In the genomic region with DNA sequence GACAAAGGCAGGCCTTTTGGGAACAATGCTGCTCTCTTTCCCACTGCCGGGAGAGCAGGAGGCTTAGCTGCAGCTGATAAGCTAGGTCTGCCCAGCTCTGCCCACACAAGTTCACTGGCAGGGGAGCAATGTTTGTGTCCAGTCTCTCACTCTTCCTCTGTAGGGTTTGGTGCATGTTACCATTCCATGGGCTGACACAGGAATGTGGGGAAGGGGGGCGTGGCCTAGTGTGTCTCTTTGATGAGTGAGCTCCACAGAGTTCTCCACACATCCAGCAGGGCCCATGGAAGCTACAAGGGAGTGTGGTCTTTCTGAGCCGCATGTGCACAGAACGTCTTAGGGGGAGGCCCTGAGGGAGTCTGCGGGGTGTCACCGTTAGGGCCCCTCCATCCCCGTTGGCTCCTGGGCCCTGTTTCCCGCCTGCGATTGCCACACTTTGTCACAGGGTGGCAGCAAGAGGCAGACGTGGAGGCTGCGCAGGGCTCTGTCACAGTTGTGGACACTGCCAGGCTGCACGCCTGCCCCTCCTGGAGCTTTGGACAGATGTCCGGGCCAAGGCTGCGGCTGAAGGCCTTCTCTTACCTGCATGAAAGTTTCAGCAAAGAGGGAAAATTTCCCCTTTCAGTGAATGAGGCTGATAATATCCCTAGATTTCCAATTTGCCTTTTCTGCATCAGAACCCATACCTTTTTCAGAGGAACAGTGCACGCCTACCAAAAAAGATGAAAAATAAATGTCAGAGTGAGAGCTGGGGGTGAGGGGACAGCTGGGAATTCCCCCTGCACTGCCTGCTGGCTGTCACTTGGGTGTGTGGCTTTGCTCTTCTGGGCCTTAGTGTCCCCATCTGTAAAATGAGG, we compare ENCODE assay signal across 8 cellular contexts. TPM values are rescaled to one million over a fixed set of nuclear protein-coding genes. Genes with fewer than 3 reads are reported as not detected.
DNase-seq lines count a peak whose midpoint lies in the region; FAIRE-seq and TF ChIP-seq lines count a peak whose summit lies in the region.

No MANE protein-coding gene starts in this region.

- H2AFZ ChIP-seq in keratinocyte (ENCODE audit: control insufficient read depth, low read length): no peak overlapping the region

- no peak overlapping the region for H3K4me2 ChIP-seq in keratinocyte (ENCODE audit: control insufficient read depth, extremely low read depth, insufficient read depth, low read depth, low read length)

- intact Hi-C loops in ascending aorta (cut with DNase I): no loop called here

- H3K9ac ChIP-seq in keratinocyte (ENCODE audit: control insufficient read depth, extremely low read depth, insufficient read depth, low read length): no peak overlapping the region

- H3K36me3 ChIP-seq in ascending aorta: no peaks in the 10 kb centered on the region
- no peaks in the 10 kb centered on the region for H3K36me3 ChIP-seq in keratinocyte (ENCODE audit: control insufficient read depth in 2 of 2, extremely low read depth in 1 of 2, insufficient read depth in 2 of 2, low read length in 2 of 2)

- H3K36me3 Mint-ChIP-seq in type B pancreatic cell: no peaks in the 10 kb centered on the region
- H3K36me3 Mint-ChIP-seq in immature natural killer cell: no peaks in the 10 kb centered on the region

- no peaks in the 10 kb centered on the region for H3K27me3 ChIP-seq in ascending aorta
- H3K27me3 ChIP-seq in keratinocyte (ENCODE audit: control insufficient read depth, extremely low read depth, insufficient read depth, low read length): no peaks in the 10 kb centered on the region

- no peaks in the 10 kb centered on the region for H3K4me1 ChIP-seq in ascending aorta
- no peaks in the 10 kb centered on the region for H3K4me1 ChIP-seq in keratinocyte (ENCODE audit: control insufficient read depth, extremely low read depth, insufficient read depth, low read length)

- H3K27ac Mint-ChIP-seq in type B pancreatic cell (no peak overlapping the region), immature natural killer cell (no peak overlapping the region)

- H3K4me3 Mint-ChIP-seq in type B pancreatic cell: no peak overlapping the region
- no peak overlapping the region for H3K4me3 Mint-ChIP-seq in immature natural killer cell

- TF ChIP-seq POLR2A in GM12891 (IDR thresholded peaks at IDR 0.05; ENCODE audit: low read depth, low read length): no peak

- H3K27ac ChIP-seq in ascending aorta: no peak overlapping the region
- H3K27ac ChIP-seq in keratinocyte (ENCODE audit: control insufficient read depth, insufficient read depth, low read length): no peak overlapping the region

- peak; percentile 48 for FAIRE-seq in GM12891 (lab: Jason Lieb, UNC)
- no peak for FAIRE-seq in keratinocyte (lab: Jason Lieb, UNC)

- dilution Hi-C loops in keratinocyte (cut with MboI; ENCODE audit: extremely low pct_ligation_motif_present, low sequenced_read_pairs): no loop called here

- H3K79me2 ChIP-seq in keratinocyte (ENCODE audit: control insufficient read depth, insufficient read depth, low read length): no peaks in the 10 kb centered on the region

- no peaks in the 10 kb centered on the region for H3K9me1 ChIP-seq in keratinocyte (ENCODE audit: control insufficient read depth, extremely low read depth, insufficient read depth, low read length)

- TF ChIP-seq CTCF in ascending aorta (IDR thresholded peaks at IDR 0.05) (peak in 2 of 3 experiments; percentile 8 to 43), keratinocyte (optimal IDR thresholded peaks at IDR 0.05 in 1 of 3, IDR thresholded peaks at IDR 0.05 in 1 of 3, conservative IDR thresholded peaks at IDR 0.05 in 1 of 3; ENCODE audit: extremely low read depth in 1 of 3, insufficient read depth in 2 of 3, low read length in 3 of 3) (peak; percentile 20 to 79 (median 75)), type B pancreatic cell (conservative IDR thresholded peaks at IDR 0.05) (peak; percentile 80)

- DNase-seq in GM12891 (ENCODE audit: insufficient read length, low spot score) (peak; percentile 37), NCI-H1092 treated with DMSO at 0.1 percent for 48 hours (lab: John Stamatoyannopoulos, UW) (peak; percentile 34), ascending aorta (ENCODE audit: low spot score in 2 of 2) (no peak), keratinocyte (ENCODE audit: low read depth, low spot score) (no peak), type B pancreatic cell (ENCODE audit: extremely low spot score, unreplicated experiment) (no peak), OCI-M2 (lab: John Stamatoyannopoulos, UW; ENCODE audit: unreplicated experiment) (no peak), NCI-H2107 treated with DMSO at 0.1 percent for 48 hours (lab: John Stamatoyannopoulos, UW; ENCODE audit: unreplicated experiment) (no peak), immature natural killer cell (no peak)

- H3K4me1 Mint-ChIP-seq in type B pancreatic cell (ENCODE audit: unreplicated experiment) (no peaks in the 10 kb centered on the region), immature natural killer cell (no peaks in the 10 kb centered on the region)

- no peak overlapping the region for H3K4me3 ChIP-seq in ascending aorta
- H3K4me3 ChIP-seq in keratinocyte (ENCODE audit: control insufficient read depth in 2 of 3, extremely low read depth in 1 of 3, insufficient read depth in 2 of 3, low read depth in 1 of 3, low read length in 3 of 3): no peak overlapping the region

- H3K9me3 Mint-ChIP-seq in type B pancreatic cell (no peaks in the 10 kb centered on the region), immature natural killer cell (no peaks in the 10 kb centered on the region)

- no peaks in the 10 kb centered on the region for H4K20me1 ChIP-seq in keratinocyte (ENCODE audit: control insufficient read depth, extremely low read depth, insufficient read depth, low read length)

- H3K9me3 ChIP-seq in ascending aorta (no peaks in the 10 kb centered on the region), keratinocyte (ENCODE audit: control insufficient read depth, low read depth, low read length) (no peaks in the 10 kb centered on the region)

- H3K27me3 Mint-ChIP-seq in type B pancreatic cell (peaks cover 33% of the 10 kb centered on the region), immature natural killer cell (ENCODE audit: low read depth in 3 of 3) (peaks cover 0 to 3% (median 2%) of the 10 kb centered on the region in 3 donors)

TF ChIP-seq in GM12891, 5 proteins besides CTCF, POLR2A, EP300 and RAD21:
- TF ChIP-seq POLR2AphosphoS5 (IDR thresholded peaks at IDR 0.05; ENCODE audit: low read depth, low read length) (no peak), SPI1 (IDR thresholded peaks at IDR 0.05; ENCODE audit: low read depth, low read length) (no peak), POU2F2 (IDR thresholded peaks at IDR 0.05; ENCODE audit: low read depth, low read length) (no peak), TAF1 (IDR thresholded peaks at IDR 0.05; ENCODE audit: low read depth, low read length) (no peak), PAX5 (IDR thresholded peaks at IDR 0.05; ENCODE audit: insufficient read depth, low read length, severe bottlenecking) (no peak)

RNA-seq across cellular contexts. Expression of gene CACNA2D3, which starts 24.3 kb away (rescaled TPM):
- polyA plus RNA-seq in GM12891 (2012; ENCODE audit: low read depth, missing spikeins): not detected
- not detected for total RNA-seq in ascending aorta
- polyA plus RNA-seq in keratinocyte: 0.02 to 0.15 TPM (median 0.08 TPM) in 3 replicates
- not detected for polyA plus RNA-seq in keratinocyte (2011; ENCODE audit: low read depth)
- 0.04 and 0.13 TPM in 2 replicates for polyA plus RNA-seq in keratinocyte (2011; cell fraction: cytosol; rRNA removed)
- 0.27 and 0.45 TPM in 2 replicates for polyA plus RNA-seq in keratinocyte (2011; cell fraction: nucleus; rRNA removed)
- polyA plus RNA-seq in keratinocyte (2012; ENCODE audit: low replicate concordance): 0.02 TPM in 1 of 2 replicates, not detected in the other
- not detected in 3 replicates for polyA minus RNA-seq in keratinocyte
- not detected for polyA minus RNA-seq in keratinocyte (2011; cell fraction: cytosol; rRNA and poly(A)+ RNA removed)
- polyA minus RNA-seq in keratinocyte (2011; cell fraction: nucleus; rRNA and poly(A)+ RNA removed): 0.74 TPM in 1 of 2 replicates, not detected in the other
- 1.8 and 2.5 TPM in 2 replicates for total RNA-seq in type B pancreatic cell (ENCODE audit: low replicate concordance)
- polyA plus RNA-seq in immature natural killer cell: 1 to 10 TPM in 1 of 3 donors, under 1 TPM in 2; 0.39 to 4.6 (median 0.77) TPM

Comparison
In these comparisons a context has a peak if more than half of its experiments do, and no peak if none do; other contexts are left out.
1. DNase-seq: peak in GM12891 (single experiment) and NCI-H1092 treated with DMSO at 0.1 percent for 48 hours (single experiment); none in ascending aorta (0 of 2), keratinocyte (single experiment), type B pancreatic cell (single experiment), OCI-M2 (single experiment), NCI-H2107 treated with DMSO at 0.1 percent for 48 hours (single experiment) and immature natural killer cell (0 of 3).
2. CTCF ChIP-seq: peak in every context shown above with its lines; median percentile 80 in type B pancreatic cell; 75 in keratinocyte; 26 in ascending aorta.